In the genomic region with DNA sequence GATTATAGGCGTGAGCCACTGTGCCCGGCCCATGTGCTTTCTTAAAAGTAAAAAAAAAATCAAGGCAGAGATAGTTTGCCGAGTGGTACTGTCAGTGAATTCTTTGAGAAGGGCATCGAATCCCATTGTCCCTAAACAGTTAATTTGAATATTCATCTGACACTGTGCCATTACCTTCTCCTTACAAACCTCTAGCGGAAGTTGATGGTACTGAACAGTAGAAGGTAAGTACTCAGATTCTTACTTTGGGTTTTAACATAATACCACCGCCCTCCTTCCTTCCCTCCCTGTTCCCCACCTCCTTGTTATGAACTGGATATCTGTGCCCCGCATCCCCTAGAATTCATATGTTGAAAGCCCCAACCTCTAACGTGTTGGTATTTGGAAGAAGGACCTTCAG, we compare ENCODE assay signal across 22 cellular contexts.
"Had no signal": no experiment of that assay in that cellular context is flagged by ENCODE, and none has a peak within 500 bp of the region (broad histone marks: within the 10 kb centered on the region; RNA-seq: fewer than 3 reads in every experiment).

No MANE protein-coding gene starts in this region.

- H3K9me3 Mint-ChIP-seq: nephron; stimulated activated effector memory CD8-positive, alpha-beta T cell treated with anti-CD3 and anti-CD28 coated beads, Interleukin-12 subunit alpha, Interleukin-12 subunit beta, amount 100 ng/mL, for 72 hours had no signal

- DNase-seq: colonic mucosa; dermis blood vessel endothelial cell; esophagus squamous epithelium; head of caudate nucleus; left colon; left ventricle myocardium superior; midbrain; naive B cell; right cardiac atrium; small intestine; stimulated activated CD4-positive, alpha-beta T cell treated with anti-CD3 and anti-CD28 coated beads, Interleukin-2, amount 100 ng/mL, for 48 hours; stimulated activated CD8-positive, alpha-beta memory T cell treated with anti-CD3 and anti-CD28 coated beads, Interleukin-4, amount 100 ng/mL, for 48 hours; stimulated activated naive CD8-positive, alpha-beta T cell treated with anti-CD3 and anti-CD28 coated beads, Interleukin-15, Interleukin-2, amounts not matched to agents 100 U/mL and 50 U/mL, for 24 hours; tibial artery; upper lobe of left lung; uterus had no signal

- H2AFZ ChIP-seq: hepatocyte, parathyroid adenoma had no signal

- H3K4me3 ChIP-seq: colonic mucosa, esophagus squamous epithelium, gastroesophageal sphincter, hepatocyte, lung, tibial artery, upper lobe of left lung, uterus had no signal

- ATAC-seq: gastroesophageal sphincter; left colon; left ventricle myocardium superior; stimulated activated effector memory CD8-positive, alpha-beta T cell treated with anti-CD3 and anti-CD28 coated beads, Interleukin-12 subunit alpha, Interleukin-12 subunit beta, amount 100 ng/mL, for 72 hours; stimulated activated naive CD8-positive, alpha-beta T cell treated with anti-CD3 and anti-CD28 coated beads, Interleukin-15, Interleukin-2, amounts not matched to agents 100 U/mL and 50 U/mL, for 24 hours had no signal

- H3K36me3 Mint-ChIP-seq: naive B cell had no signal

- H3K36me3 ChIP-seq: colonic mucosa, esophagus squamous epithelium, gastroesophageal sphincter, tibial artery, upper lobe of left lung, uterus had no signal

- H3K27me3 ChIP-seq: colonic mucosa, gastroesophageal sphincter, hepatocyte, upper lobe of left lung, uterus had no signal

- H3K4me2 ChIP-seq: hepatocyte had no signal

- H3K4me1 ChIP-seq: colonic mucosa, esophagus squamous epithelium, parathyroid adenoma, tibial artery, upper lobe of left lung, uterus had no signal

- H3K4me3 Mint-ChIP-seq: naive B cell; nephron; stimulated activated effector memory CD8-positive, alpha-beta T cell treated with anti-CD3 and anti-CD28 coated beads, Interleukin-12 subunit alpha, Interleukin-12 subunit beta, amount 100 ng/mL, for 72 hours had no signal

- H3K27ac Mint-ChIP-seq: stimulated activated effector memory CD8-positive, alpha-beta T cell treated with anti-CD3 and anti-CD28 coated beads, Interleukin-12 subunit alpha, Interleukin-12 subunit beta, amount 100 ng/mL, for 72 hours had no signal

- H3K79me2 ChIP-seq: hepatocyte, parathyroid adenoma had no signal

- H3K4me1 Mint-ChIP-seq: naive B cell had no signal

- H3K9ac ChIP-seq: parathyroid adenoma had no signal

- H3K27ac ChIP-seq: colonic mucosa, esophagus squamous epithelium, gastroesophageal sphincter, hepatocyte, parathyroid adenoma, tibial artery, upper lobe of left lung, uterus had no signal

- H3K9me3 ChIP-seq: colonic mucosa, gastroesophageal sphincter, tibial artery, upper lobe of left lung, uterus had no signal
